Comparison of ENCODE assay signal across 14 cellular contexts in the genomic region with DNA sequence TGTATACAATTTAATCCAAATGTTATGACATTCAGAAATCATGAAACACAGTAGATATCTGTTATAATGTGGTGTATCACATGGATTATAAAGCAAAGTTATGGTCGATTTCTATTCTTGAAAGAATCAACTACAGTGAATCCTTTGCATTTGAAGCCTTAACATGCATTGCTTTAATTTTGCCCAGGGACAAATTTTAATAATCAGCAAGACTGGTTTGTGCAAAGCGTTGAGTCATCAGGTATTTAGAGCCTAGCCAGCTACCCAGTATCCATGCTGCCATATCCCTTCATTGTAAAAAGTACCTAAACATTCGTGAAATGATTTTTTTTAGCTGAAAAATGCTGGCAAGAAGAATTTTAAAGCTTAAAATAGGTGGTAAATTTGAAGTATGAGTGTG. TPM values are rescaled to one million over a fixed set of nuclear protein-coding genes. Genes with fewer than 3 reads are reported as not detected.
DNase-seq lines count a peak whose midpoint lies in the region; ATAC-seq and TF ChIP-seq lines count a peak whose summit lies in the region.
"Had no signal": no experiment of that assay in that cellular context is flagged by ENCODE, and none has a peak within 500 bp of the region (broad histone marks: within the 10 kb centered on the region; RNA-seq: fewer than 3 reads in every experiment).

No MANE protein-coding gene starts in this region.

- peaks cover 5% of the 10 kb centered on the region for H3K79me2 ChIP-seq in fibroblast of lung (ENCODE audit: control insufficient read depth, insufficient read depth, low read length)

- no peak overlapping the region for H2AFZ ChIP-seq in fibroblast of lung (ENCODE audit: low read length)

- no peaks in the 10 kb centered on the region for H4K20me1 ChIP-seq in fibroblast of lung (ENCODE audit: control insufficient read depth, extremely low read depth, insufficient read depth, low read length)

- H3K4me1 ChIP-seq in fibroblast of lung (ENCODE audit: control insufficient read depth, extremely low read depth, insufficient read depth, low read length): peaks cover 2% of the 10 kb centered on the region

- peaks cover 1% of the 10 kb centered on the region for H3K36me3 ChIP-seq in fibroblast of lung (ENCODE audit: control insufficient read depth, insufficient read depth, low read length)
- H3K36me3 ChIP-seq: ovary had no signal

- TF ChIP-seq CTCF in HFFc6 (IDR thresholded peaks at IDR 0.05) (no peak), fibroblast of lung (conservative IDR thresholded peaks at IDR 0.05 in 1 of 2, IDR thresholded peaks at IDR 0.05 in 1 of 2; ENCODE audit: low read depth in 1 of 2, low read length in 2 of 2) (no peak)

- no peak for ATAC-seq in T-helper 17 cell
- ATAC-seq in GM21526 (IDR thresholded peaks at IDR 0.05; ENCODE audit: low FRiP score, unreplicated experiment): no peak
- ATAC-seq: left lobe of liver had no signal

- H3K9ac ChIP-seq in fibroblast of lung (ENCODE audit: insufficient read depth, low read length): no peak overlapping the region

- DNase-seq in HFFc6: peak; percentile 32
- DNase-seq in T-helper 17 cell: no peak
- peak; percentile 41 to 46 for DNase-seq in fibroblast of lung (ENCODE audit: low read depth in 2 of 2)
- DNase-seq in renal cortical epithelial cell (ENCODE audit: low read depth): peak; percentile 41
- no peak for DNase-seq in stimulated activated CD4-positive, alpha-beta T cell treated with anti-CD3 and anti-CD28 coated beads, Interleukin-4, amount 100 ng/mL, for 24 hours
- DNase-seq in NCI-H1694 (lab: John Stamatoyannopoulos, UW): no peak
- DNase-seq: activated CD4-positive, CD25-positive, alpha-beta regulatory T cell; activated effector memory CD4-positive, alpha-beta T cell treated with anti-CD3 and anti-CD28 coated beads, Interleukin-2, amount 50 U/mL, for 16 hours; DMS79; NCI-H774; ovary; T-helper 1 cell had no signal

- peak overlapping the region; percentile 77 for H3K27ac Mint-ChIP-seq in HFFc6
- H3K27ac Mint-ChIP-seq in T-helper 17 cell: peak overlapping the region; percentile 60

- H3K4me1 Mint-ChIP-seq in HFFc6 (ENCODE audit: low read depth) (peaks cover 45% of the 10 kb centered on the region), T-helper 17 cell (peaks cover 9% of the 10 kb centered on the region)

- H3K4me3 ChIP-seq in fibroblast of lung (replicated peaks in 1 of 4; ENCODE audit: control extremely low read depth in 1 of 4, insufficient read depth in 1 of 4, low read depth in 3 of 4, low read length in 4 of 4): no peak overlapping the region
- H3K4me3 ChIP-seq: ovary had no signal

- no peaks in the 10 kb centered on the region for H3K9me3 ChIP-seq in T-helper 17 cell (ENCODE audit: control insufficient read depth, low read length, poor library complexity, severe bottlenecking)
- no peaks in the 10 kb centered on the region for H3K9me3 ChIP-seq in fibroblast of lung (ENCODE audit: control insufficient read depth, insufficient read depth, low read depth, low read length)
- H3K9me3 ChIP-seq: ovary had no signal

- H3K27me3 ChIP-seq in fibroblast of lung (ENCODE audit: control insufficient read depth, insufficient read depth, low read length): no peaks in the 10 kb centered on the region
- H3K27me3 ChIP-seq: ovary had no signal

- H3K4me3 Mint-ChIP-seq in HFFc6: no peak overlapping the region
- no peak overlapping the region for H3K4me3 Mint-ChIP-seq in T-helper 17 cell

- no peak overlapping the region for H3K4me2 ChIP-seq in fibroblast of lung (ENCODE audit: extremely low read depth, insufficient read depth, low read length)

- no peaks in the 10 kb centered on the region for H3K27me3 Mint-ChIP-seq in HFFc6 (ENCODE audit: insufficient read depth)
- H3K27me3 Mint-ChIP-seq in T-helper 17 cell: no peaks in the 10 kb centered on the region

- no peaks in the 10 kb centered on the region for H3K9me3 Mint-ChIP-seq in HFFc6

- peaks cover 28% of the 10 kb centered on the region for H3K36me3 Mint-ChIP-seq in HFFc6 (ENCODE audit: low read depth)
- H3K36me3 Mint-ChIP-seq in T-helper 17 cell (ENCODE audit: low read depth): peaks cover 2% of the 10 kb centered on the region

- no peak overlapping the region for H3K27ac ChIP-seq in fibroblast of lung (ENCODE audit: insufficient read depth, low read length)
- H3K27ac ChIP-seq: ovary had no signal

RNA-seq across cellular contexts. Expression of gene SPDYA, which starts 8.9 kb away (rescaled TPM):
- total RNA-seq in HFFc6 (2021; fragmentation: NEBNext Ultra II Directional; extraction: Animal tissue kit (Norgen Biotek cat#: 25700)): under 1 TPM in 4 of 6 experiments, not detected in 2; 0.14 to 0.47 (median 0.34) TPM
- total RNA-seq in T-helper 17 cell: 10 to 100 TPM; 11.2 to 18.7 TPM
- 0.77 and 0.83 TPM in 2 replicates for total RNA-seq in fibroblast of lung
- 0.06 and 0.09 TPM in 2 replicates for polyA plus RNA-seq in fibroblast of lung
- polyA plus RNA-seq in fibroblast of lung (2012): 0.15 and 0.24 TPM in 2 replicates
- polyA minus RNA-seq in fibroblast of lung (ENCODE audit: low replicate concordance): not detected in 2 replicates
- total RNA-seq in renal cortical epithelial cell: 0.69 and 3.5 TPM in 2 replicates

RNA-seq across cellular contexts. Expression of gene PPP1CB, which starts 50.1 kb away (rescaled TPM):
- 100 to 1,000 TPM; 188 to 209 (median 202) TPM for total RNA-seq in HFFc6 (2021; fragmentation: NEBNext Ultra II Directional; extraction: Animal tissue kit (Norgen Biotek cat#: 25700))
- 100 to 1,000 TPM; 309 to 313 TPM for total RNA-seq in T-helper 17 cell
- total RNA-seq in fibroblast of lung: 164 and 172 TPM in 2 replicates
- polyA plus RNA-seq in fibroblast of lung: 161 and 179 TPM in 2 replicates
- 102 and 128 TPM in 2 replicates for polyA plus RNA-seq in fibroblast of lung (2012)
- polyA minus RNA-seq in fibroblast of lung (ENCODE audit: low replicate concordance): 29.4 and 52.8 TPM in 2 replicates
- 570 and 578 TPM in 2 replicates for total RNA-seq in renal cortical epithelial cell

Comparison
In these comparisons a context has a peak if more than half of its experiments do, and no peak if none do; other contexts are left out.
1. DNase-seq: peak in HFFc6 (single experiment), fibroblast of lung (2 of 2) and renal cortical epithelial cell (single experiment); none in T-helper 17 cell (0 of 3), stimulated activated CD4-positive, alpha-beta T cell treated with anti-CD3 and anti-CD28 coated beads, Interleukin-4, amount 100 ng/mL, for 24 hours (single experiment) and NCI-H1694 (single experiment).